In the genomic region with DNA sequence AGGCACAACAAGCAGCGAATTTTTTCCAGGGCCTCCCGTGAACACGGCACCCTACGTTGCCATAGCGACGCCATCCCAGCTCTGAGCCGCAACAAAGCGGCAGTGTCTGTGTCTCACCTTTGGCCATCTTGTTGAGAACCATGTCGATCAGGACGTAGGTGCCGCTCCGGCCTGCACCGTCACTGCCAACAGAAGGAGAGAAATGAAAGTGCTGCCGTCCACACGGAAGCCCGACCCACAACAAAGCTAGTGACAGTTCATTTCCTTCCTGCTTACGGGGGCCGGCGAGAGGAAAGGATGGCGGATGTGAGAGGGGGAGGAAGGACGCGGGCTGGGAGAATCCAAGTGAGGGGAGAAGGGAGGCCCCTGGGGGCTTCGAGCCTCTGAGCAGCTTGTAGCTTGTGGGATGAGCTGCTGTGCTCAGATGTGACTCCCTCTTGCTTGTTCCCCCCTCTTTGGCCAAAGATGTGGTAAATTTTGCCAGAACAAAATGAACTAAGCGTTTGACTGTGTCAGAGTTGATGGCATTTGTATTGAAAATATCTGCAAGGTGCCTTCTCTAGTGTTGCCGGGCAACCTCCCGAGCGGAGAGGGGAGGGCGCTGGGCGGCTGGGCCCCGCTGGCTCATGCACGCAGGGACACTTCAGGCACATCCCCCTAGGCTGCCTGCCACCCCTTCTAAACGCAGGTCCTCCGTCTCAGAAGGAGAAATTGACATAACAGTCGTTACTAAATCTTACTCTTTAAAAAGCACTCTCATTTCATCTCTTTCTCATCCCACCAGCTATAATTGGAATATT, we compare ENCODE assay signal across 8 cellular contexts.
A peak's percentile ranks its signal among the peaks of the same experiment; 100 is the strongest.
DNase-seq lines count a peak whose midpoint lies in the region; ATAC-seq and TF ChIP-seq lines count a peak whose summit lies in the region.

No MANE protein-coding gene starts in this region.

- WGBS in esophagus muscularis mucosa: 12% methylated on average over 18 of the region's 34 CpGs

- no peaks in the 10 kb centered on the region for H3K27me3 ChIP-seq in esophagus muscularis mucosa
- H3K27me3 ChIP-seq in naive thymus-derived CD4-positive, alpha-beta T cell (ENCODE audit: control insufficient read depth in 2 of 2, insufficient read depth in 2 of 2, low read length in 2 of 2): no peaks in the 10 kb centered on the region

- DNase-seq in AG20443 (ENCODE audit: low spot score): peak; percentile 37
- peak; percentile 95 for DNase-seq in NCI-H1092 treated with DMSO at 0.1 percent for 48 hours (lab: John Stamatoyannopoulos, UW)
- peak; percentile 76 for DNase-seq in activated CD8-positive, alpha-beta memory T cell treated with anti-CD3 and anti-CD28 coated beads, Interleukin-2, amount 50 U/mL, for 48 hours
- DNase-seq in esophagus muscularis mucosa (ENCODE audit: extremely low spot score): no peak
- peak; percentile 36 to 73 (median 64) for DNase-seq in naive thymus-derived CD4-positive, alpha-beta T cell
- no peak for DNase-seq in NCI-H2196 treated with DMSO at 0.1 percent for 48 hours (lab: John Stamatoyannopoulos, UW; ENCODE audit: unreplicated experiment)

- POLR2A ChIA-PET in naive thymus-derived CD4-positive, alpha-beta T cell (lab: Charles Lee): interaction anchor here (0.8 to 1.5 kb wide), 3 partner anchors 98 to 283 kb away, joined by 3 read pairs; no protein-coding TSS in a partner anchor

- peak overlapping the region; percentile 87 to 98 (median 92) for H3K4me3 Mint-ChIP-seq in naive thymus-derived CD4-positive, alpha-beta T cell
- H3K4me3 Mint-ChIP-seq in stimulated activated memory B cell treated with anti-CD40 and anti-IgM and Interleukin-4, amounts not matched to agents 10 μg/mL and 1 μg/mL and 100 μg/mL, for 72 hours: peak overlapping the region; percentile 85

- no peaks in the 10 kb centered on the region for H3K9me3 ChIP-seq in esophagus muscularis mucosa
- H3K9me3 ChIP-seq in naive thymus-derived CD4-positive, alpha-beta T cell (ENCODE audit: control insufficient read depth in 2 of 3, low read length in 3 of 3): no peaks in the 10 kb centered on the region

- peak overlapping the region; percentile 29 to 59 (median 38) for H3K27ac ChIP-seq in esophagus muscularis mucosa (replicated peaks in 1 of 4)
- no peak overlapping the region for H3K27ac ChIP-seq in naive thymus-derived CD4-positive, alpha-beta T cell (ENCODE audit: low read depth, low read length)

- H3K4me1 ChIP-seq in esophagus muscularis mucosa: peaks cover 3 to 20% (median 18%) of the 10 kb centered on the region in 4 donors
- H3K4me1 ChIP-seq in naive thymus-derived CD4-positive, alpha-beta T cell (ENCODE audit: control insufficient read depth in 2 of 2, insufficient read depth in 2 of 2, low read length in 2 of 2): peaks cover 11 to 15% of the 10 kb centered on the region in 2 donors

- H3K4me3 ChIP-seq in esophagus muscularis mucosa: peak overlapping the region; percentile 56 to 66 (median 62)
- H3K4me3 ChIP-seq in naive thymus-derived CD4-positive, alpha-beta T cell (ENCODE audit: low read length): peak overlapping the region; percentile 54

- peak overlapping the region; percentile 63 to 95 (median 82) for H3K27ac Mint-ChIP-seq in naive thymus-derived CD4-positive, alpha-beta T cell
- H3K27ac Mint-ChIP-seq in stimulated activated memory B cell treated with anti-CD40 and anti-IgM and Interleukin-4, amounts not matched to agents 10 μg/mL and 1 μg/mL and 100 μg/mL, for 72 hours: peak overlapping the region; percentile 85

- H3K36me3 Mint-ChIP-seq in naive thymus-derived CD4-positive, alpha-beta T cell: peaks cover 0 to 6% (median 4%) of the 10 kb centered on the region in 5 donors
- H3K36me3 Mint-ChIP-seq in stimulated activated memory B cell treated with anti-CD40 and anti-IgM and Interleukin-4, amounts not matched to agents 10 μg/mL and 1 μg/mL and 100 μg/mL, for 72 hours: peaks cover 6% of the 10 kb centered on the region

- intact Hi-C loops in esophagus muscularis mucosa (cut with DNase I): no loop called here
- intact Hi-C loops in naive thymus-derived CD4-positive, alpha-beta T cell (cut with micrococcal nuclease): loop anchor here (1.0 to 2.0 kb wide), 4 partner anchors 58 to 136 kb away; no protein-coding TSS in a partner anchor

- ATAC-seq in GM21619 (IDR thresholded peaks at IDR 0.05; ENCODE audit: unreplicated experiment): peak; percentile 91
- ATAC-seq in naive thymus-derived CD4-positive, alpha-beta T cell: peak; percentile 84
- peak; percentile 86 for ATAC-seq in stimulated activated memory B cell treated with anti-CD40 and anti-IgM and Interleukin-4, amounts not matched to agents 10 μg/mL and 1 μg/mL and 100 μg/mL, for 72 hours

- TF ChIP-seq POLR2A in esophagus muscularis mucosa (IDR thresholded peaks at IDR 0.05; ENCODE audit: low read depth): no peak

- CTCF ChIA-PET in naive thymus-derived CD4-positive, alpha-beta T cell (lab: Charles Lee): interaction anchor here (1.4 kb wide), 1 partner anchor 43 kb away, joined by 4 read pairs; no protein-coding TSS in a partner anchor

- no peak for TF ChIP-seq EP300 in esophagus muscularis mucosa (IDR thresholded peaks at IDR 0.05)

- no peak for TF ChIP-seq CTCF in esophagus muscularis mucosa (IDR thresholded peaks at IDR 0.05)

- H3K27me3 Mint-ChIP-seq in naive thymus-derived CD4-positive, alpha-beta T cell: peaks cover 0 to 6% (median 0%) of the 10 kb centered on the region in 5 donors
- H3K27me3 Mint-ChIP-seq in stimulated activated memory B cell treated with anti-CD40 and anti-IgM and Interleukin-4, amounts not matched to agents 10 μg/mL and 1 μg/mL and 100 μg/mL, for 72 hours: no peaks in the 10 kb centered on the region

- peaks cover 12 to 33% (median 24%) of the 10 kb centered on the region in 7 donors for H3K4me1 Mint-ChIP-seq in naive thymus-derived CD4-positive, alpha-beta T cell
- H3K4me1 Mint-ChIP-seq in stimulated activated memory B cell treated with anti-CD40 and anti-IgM and Interleukin-4, amounts not matched to agents 10 μg/mL and 1 μg/mL and 100 μg/mL, for 72 hours: peaks cover 23% of the 10 kb centered on the region

- H3K36me3 ChIP-seq in esophagus muscularis mucosa: no peaks in the 10 kb centered on the region
- no peaks in the 10 kb centered on the region for H3K36me3 ChIP-seq in naive thymus-derived CD4-positive, alpha-beta T cell (ENCODE audit: control insufficient read depth in 2 of 3, insufficient read depth in 3 of 3, low read length in 3 of 3)

- peaks cover 0 to 2% (median 0%) of the 10 kb centered on the region in 11 donors for H3K9me3 Mint-ChIP-seq in naive thymus-derived CD4-positive, alpha-beta T cell
- no peaks in the 10 kb centered on the region for H3K9me3 Mint-ChIP-seq in stimulated activated memory B cell treated with anti-CD40 and anti-IgM and Interleukin-4, amounts not matched to agents 10 μg/mL and 1 μg/mL and 100 μg/mL, for 72 hours

Comparison
In these comparisons a context has a peak if more than half of its experiments do, and no peak if none do; other contexts are left out.
1. DNase-seq: peak in AG20443 (single experiment), NCI-H1092 treated with DMSO at 0.1 percent for 48 hours (single experiment), activated CD8-positive, alpha-beta memory T cell treated with anti-CD3 and anti-CD28 coated beads, Interleukin-2, amount 50 U/mL, for 48 hours (single experiment) and naive thymus-derived CD4-positive, alpha-beta T cell (9 of 9); none in esophagus muscularis mucosa (single experiment) and NCI-H2196 treated with DMSO at 0.1 percent for 48 hours (single experiment).
2. Peak in every context shown above with its lines, with median percentiles within 50 percentile points of each other: ATAC-seq.